In the genomic region with DNA sequence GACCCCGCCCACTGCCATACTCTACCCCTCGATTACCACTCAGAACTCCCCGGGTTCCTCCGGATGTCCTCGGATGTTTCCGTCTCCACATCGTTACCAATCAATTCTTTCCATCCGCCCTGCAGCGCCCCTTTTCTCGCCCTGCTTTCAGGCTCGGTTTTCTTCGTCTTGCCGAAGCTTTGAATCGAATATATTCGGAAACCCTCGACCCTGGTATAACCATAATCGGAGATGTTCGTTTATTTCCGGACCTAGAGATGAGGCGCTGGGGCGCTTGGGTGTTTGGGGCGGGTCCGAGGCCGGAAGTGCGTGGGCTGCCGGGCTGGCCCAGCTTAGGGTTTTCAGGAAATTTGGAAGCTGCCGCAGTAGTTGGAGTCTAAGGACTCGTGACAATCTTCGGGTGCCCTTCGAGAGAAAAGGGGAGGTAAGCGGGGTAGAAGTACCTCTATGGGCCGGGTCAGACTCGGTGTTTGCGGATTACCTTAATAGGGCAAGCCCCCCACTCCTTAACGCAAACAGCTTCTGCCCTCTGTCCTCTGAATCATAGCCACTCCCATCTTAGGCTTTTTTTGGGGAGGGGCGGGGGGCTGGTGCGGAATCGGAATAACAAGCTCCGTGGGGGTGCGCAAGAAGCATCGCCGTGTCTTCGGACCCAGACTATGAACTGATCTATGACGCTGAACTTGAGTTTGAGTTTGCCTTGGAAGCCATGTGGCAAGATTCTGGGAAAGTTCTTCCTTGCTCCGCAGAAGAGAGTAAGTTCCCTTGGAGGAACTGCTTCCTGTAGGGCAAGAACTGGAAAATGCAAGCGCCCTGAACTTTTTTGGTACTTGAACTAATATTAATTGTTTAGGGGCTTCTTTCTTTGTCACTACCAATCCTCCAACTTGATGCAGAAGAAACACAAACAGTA, we compare ENCODE assay signal across 1 cellular context.
TF ChIP-seq lines count a peak whose summit lies in the region.

A gene with protein sequence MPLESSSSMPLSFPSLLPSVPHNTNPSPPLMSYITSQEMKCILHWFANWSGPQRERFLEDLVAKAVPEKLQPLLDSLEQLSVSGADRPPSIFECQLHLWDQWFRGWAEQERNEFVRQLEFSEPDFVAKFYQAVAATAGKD (plus strand): TSS at position 310 of the 913 bp plus-strand sequence. CDS start 2,154 bp downstream, outside the sequence.

TF ChIP-seq in H1, 55 proteins besides CTCF, POLR2A, EP300 and RAD21:
- 0 out of 2 replicates have a peak, but pooled peaks have one; percentile 23 for TF ChIP-seq BACH1 (IDR thresholded peaks at IDR 0.05; ENCODE audit: low read length)
- no peak for TF ChIP-seq JUN (IDR thresholded peaks at IDR 0.05; ENCODE audit: low read depth, low read length)
- no peak for TF ChIP-seq RXRA (IDR thresholded peaks at IDR 0.05; ENCODE audit: insufficient read depth, low read depth, low read length)
- no peak for TF ChIP-seq CBX8 (IDR thresholded peaks at IDR 0.05; ENCODE audit: borderline replicate concordance, low read depth, low read length)
- no peak for TF ChIP-seq RBBP5 (IDR thresholded peaks at IDR 0.05; ENCODE audit: borderline replicate concordance, low read depth, low read length)
- peak; percentile 19 for TF ChIP-seq POLR2AphosphoS5 (IDR thresholded peaks at IDR 0.05; ENCODE audit: low read depth, low read length)
- TF ChIP-seq TAF1 (IDR thresholded peaks at IDR 0.05; ENCODE audit: low read depth, low read length): peak; percentile 57
- no peak for TF ChIP-seq BCL11A (IDR thresholded peaks at IDR 0.05; ENCODE audit: low read depth in 2 of 2, low read length in 2 of 2)
- no peak for TF ChIP-seq RNF2 (IDR thresholded peaks at IDR 0.05; ENCODE audit: borderline replicate concordance, low read depth, low read length, missing control alignments, poor library complexity, severe bottlenecking)
- TF ChIP-seq SP4 (IDR thresholded peaks at IDR 0.05; ENCODE audit: low read length): peak; percentile 92
- TF ChIP-seq CREB1 (IDR thresholded peaks at IDR 0.05): 0 out of 2 replicates have a peak, but pooled peaks have one; percentile 24
- no peak for TF ChIP-seq FOSL1 (IDR thresholded peaks at IDR 0.05; ENCODE audit: insufficient read depth, low read depth, low read length)
- no peak for TF ChIP-seq ASH2L (IDR thresholded peaks at IDR 0.05; ENCODE audit: low read length)
- no peak for TF ChIP-seq GABPA (IDR thresholded peaks at IDR 0.05; ENCODE audit: borderline replicate concordance, insufficient read depth, low read length)
- TF ChIP-seq SIN3A (conservative IDR thresholded peaks at IDR 0.05 in 1 of 2, IDR thresholded peaks at IDR 0.05 in 1 of 2; ENCODE audit: low read depth in 1 of 2, low read length in 2 of 2): peak; percentile 71 to 79; a peak in 3 of 4 replicates
- TF ChIP-seq SIX5 (IDR thresholded peaks at IDR 0.05; ENCODE audit: low read depth, low read length): no peak
- no peak for TF ChIP-seq SAP30 (IDR thresholded peaks at IDR 0.05; ENCODE audit: insufficient read depth, insufficient replicate concordance, low read length)
- no peak for TF ChIP-seq NRF1 (IDR thresholded peaks at IDR 0.05; ENCODE audit: low read depth, low read length)
- peak; percentile 44 for TF ChIP-seq PHF8 (conservative IDR thresholded peaks at IDR 0.05; ENCODE audit: low read depth, low read length)
- TF ChIP-seq, protein P1, sequence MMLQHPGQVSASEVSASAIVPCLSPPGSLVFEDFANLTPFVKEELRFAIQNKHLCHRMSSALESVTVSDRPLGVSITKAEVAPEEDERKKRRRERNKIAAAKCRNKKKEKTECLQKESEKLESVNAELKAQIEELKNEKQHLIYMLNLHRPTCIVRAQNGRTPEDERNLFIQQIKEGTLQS (IDR thresholded peaks at IDR 0.05; ENCODE audit: insufficient read depth, low read depth, low read length): no peak
- peak; percentile 31; the same call in 1 of the 2 replicates for TF ChIP-seq SP1 (IDR thresholded peaks at IDR 0.05; ENCODE audit: low read depth, low read length)
- TF ChIP-seq CEBPB (IDR thresholded peaks at IDR 0.05; ENCODE audit: low read depth, low read length): no peak
- peak; percentile 73; the same call in 1 of the 2 replicates for TF ChIP-seq EGR1 (IDR thresholded peaks at IDR 0.05; ENCODE audit: borderline replicate concordance, low read depth, low read length)
- no peak for TF ChIP-seq EZH2 (IDR thresholded peaks at IDR 0.05; ENCODE audit: low read depth, low read length, severe bottlenecking)
- no peak for TF ChIP-seq CHD2 (IDR thresholded peaks at IDR 0.05; ENCODE audit: low read length)
- TF ChIP-seq, protein P2, sequence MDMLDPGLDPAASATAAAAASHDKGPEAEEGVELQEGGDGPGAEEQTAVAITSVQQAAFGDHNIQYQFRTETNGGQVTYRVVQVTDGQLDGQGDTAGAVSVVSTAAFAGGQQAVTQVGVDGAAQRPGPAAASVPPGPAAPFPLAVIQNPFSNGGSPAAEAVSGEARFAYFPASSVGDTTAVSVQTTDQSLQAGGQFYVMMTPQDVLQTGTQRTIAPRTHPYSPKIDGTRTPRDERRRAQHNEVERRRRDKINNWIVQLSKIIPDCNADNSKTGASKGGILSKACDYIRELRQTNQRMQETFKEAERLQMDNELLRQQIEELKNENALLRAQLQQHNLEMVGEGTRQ (IDR thresholded peaks at IDR 0.05; ENCODE audit: low read length): no peak
- TF ChIP-seq TBP (IDR thresholded peaks at IDR 0.05; ENCODE audit: low read depth, low read length): peak; percentile 71
- TF ChIP-seq KDM1A (IDR thresholded peaks at IDR 0.05; ENCODE audit: borderline replicate concordance, low read length): no peak
- TF ChIP-seq, protein P3, sequence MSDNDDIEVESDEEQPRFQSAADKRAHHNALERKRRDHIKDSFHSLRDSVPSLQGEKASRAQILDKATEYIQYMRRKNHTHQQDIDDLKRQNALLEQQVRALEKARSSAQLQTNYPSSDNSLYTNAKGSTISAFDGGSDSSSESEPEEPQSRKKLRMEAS (IDR thresholded peaks at IDR 0.05): no peak
- no peak for TF ChIP-seq CBX5 (IDR thresholded peaks at IDR 0.05; ENCODE audit: low read depth, low read length)
- TF ChIP-seq TEAD4 (IDR thresholded peaks at IDR 0.05; ENCODE audit: low read depth, low read length): no peak
- TF ChIP-seq TAF7 (optimal IDR thresholded peaks at IDR 0.05; ENCODE audit: borderline replicate concordance, low read depth, low read length): peak; percentile 75
- no peak for TF ChIP-seq MAFK (IDR thresholded peaks at IDR 0.05; ENCODE audit: low read depth, low read length)
- no peak; the same call in 1 of the 2 replicates for TF ChIP-seq CHD1 (IDR thresholded peaks at IDR 0.05; ENCODE audit: low read depth, low read length)
- no peak for TF ChIP-seq JUND (IDR thresholded peaks at IDR 0.05; ENCODE audit: low read length)
